2 cellular contexts compared by ENCODE assay signal in the genomic region with DNA sequence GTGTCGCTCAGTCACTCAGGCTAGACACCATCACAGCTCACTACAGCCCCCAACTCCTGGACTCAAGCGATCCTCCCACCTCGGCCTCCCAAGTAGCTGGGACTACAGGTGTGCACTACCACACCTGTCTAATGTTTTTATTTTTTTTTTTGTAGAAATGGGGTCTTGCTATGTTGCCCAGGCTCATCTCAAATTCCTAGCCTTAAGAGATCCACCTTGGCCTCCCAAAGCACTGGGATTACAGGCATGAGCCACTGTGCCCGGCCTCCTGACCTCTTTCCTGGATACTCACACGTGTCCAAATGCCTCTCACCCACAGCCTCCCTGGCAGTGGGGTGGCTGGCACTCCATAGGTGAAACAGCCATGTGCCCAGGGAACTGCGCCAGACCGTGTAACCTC.
TF ChIP-seq lines count a peak whose summit lies in the region.

No MANE protein-coding gene starts in this region.

TF ChIP-seq in HEK293, 187 proteins besides CTCF, POLR2A, EP300 and RAD21:
- TF ChIP-seq, protein P1, sequence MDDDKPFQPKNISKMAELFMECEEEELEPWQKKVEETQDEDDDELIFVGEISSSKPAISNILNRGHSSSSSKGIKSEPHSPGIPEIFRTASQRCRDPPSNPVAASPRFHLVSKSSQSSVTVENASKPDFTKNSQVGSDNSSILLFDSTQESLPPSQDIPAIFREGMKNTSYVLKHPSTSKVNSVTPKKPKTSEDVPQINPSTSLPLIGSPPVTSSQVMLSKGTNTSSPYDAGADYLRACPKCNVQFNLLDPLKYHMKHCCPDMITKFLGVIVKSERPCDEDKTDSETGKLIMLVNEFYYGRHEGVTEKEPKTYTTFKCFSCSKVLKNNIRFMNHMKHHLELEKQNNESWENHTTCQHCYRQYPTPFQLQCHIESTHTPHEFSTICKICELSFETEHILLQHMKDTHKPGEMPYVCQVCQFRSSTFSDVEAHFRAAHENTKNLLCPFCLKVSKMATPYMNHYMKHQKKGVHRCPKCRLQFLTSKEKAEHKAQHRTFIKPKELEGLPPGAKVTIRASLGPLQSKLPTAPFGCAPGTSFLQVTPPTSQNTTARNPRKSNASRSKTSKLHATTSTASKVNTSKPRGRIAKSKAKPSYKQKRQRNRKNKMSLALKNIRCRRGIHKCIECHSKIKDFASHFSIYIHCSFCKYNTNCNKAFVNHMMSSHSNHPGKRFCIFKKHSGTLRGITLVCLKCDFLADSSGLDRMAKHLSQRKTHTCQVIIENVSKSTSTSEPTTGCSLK (tag by site-specific recombination; IDR thresholded peaks at IDR 0.05): no peak
- peak; percentile 84 for TF ChIP-seq ZNF121 (tag by site-specific recombination; IDR thresholded peaks at IDR 0.05)

TF ChIP-seq in K562, 482 proteins besides CTCF, POLR2A, EP300 and RAD21:
- TF ChIP-seq ZNF121 (CRISPR knock-in tag; conservative IDR thresholded peaks at IDR 0.05) (peak; percentile 93), PYGO2 (tag; IDR thresholded peaks at IDR 0.05) (no peak)
